Comparison of ENCODE assay signal across 14 cellular contexts in the genomic region with DNA sequence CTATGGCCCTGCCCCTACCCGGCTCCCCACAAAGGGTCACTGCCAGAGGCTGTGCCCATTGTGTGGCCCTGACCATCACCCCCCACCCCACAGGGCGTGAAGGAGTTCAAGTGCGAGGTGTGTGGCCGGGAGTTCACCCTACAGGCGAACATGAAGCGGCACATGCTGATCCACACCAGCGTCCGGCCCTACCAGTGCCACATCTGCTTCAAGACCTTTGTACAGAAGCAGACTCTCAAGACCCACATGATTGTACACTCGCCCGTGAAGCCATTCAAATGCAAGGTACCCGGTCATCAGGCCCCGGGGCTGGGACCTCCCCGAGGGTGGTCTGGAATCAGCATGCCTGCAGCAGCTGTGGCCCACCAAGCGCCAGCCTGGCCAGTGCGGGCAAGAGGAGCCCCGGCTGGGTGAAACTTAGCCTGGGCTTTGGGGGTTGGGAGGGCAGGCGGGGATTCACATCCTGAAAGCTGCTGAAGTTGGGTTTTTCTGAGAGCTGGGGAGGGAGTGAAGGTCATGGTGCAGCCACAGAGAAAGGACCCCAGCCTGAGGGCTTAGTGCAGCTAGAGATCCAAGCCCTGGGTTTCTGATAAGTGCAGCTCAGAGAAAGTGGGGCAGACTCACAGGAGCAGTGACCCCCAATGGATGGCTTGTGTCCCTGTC.
"Had no signal": no experiment of that assay in that cellular context is flagged by ENCODE, and none has a peak within 500 bp of the region (broad histone marks: within the 10 kb centered on the region; RNA-seq: fewer than 3 reads in every experiment).

No MANE protein-coding gene starts in this region.

- ATAC-seq: activated CD4-positive, alpha-beta T cell treated with anti-CD3 and anti-CD28 coated beads for 36 hours had no signal

- FAIRE-seq: bronchial epithelial cell, islet of Langerhans, urothelium cell line had no signal

- H3K27me3 Mint-ChIP-seq: activated CD4-positive, alpha-beta T cell treated with anti-CD3 and anti-CD28 coated beads for 36 hours had no signal

- H3K4me3 Mint-ChIP-seq: activated CD4-positive, alpha-beta T cell treated with anti-CD3 and anti-CD28 coated beads for 36 hours; nephron progenitor cell; T-helper 2 cell treated with Interferon-gamma antibody and Interleukin-4, amounts not matched to agents 5 μg/mL and 100 μg/mL, for 36 hours had no signal

- H3K9me3 Mint-ChIP-seq: nephron progenitor cell; T-helper 2 cell treated with Interferon-gamma antibody and Interleukin-4, amounts not matched to agents 5 μg/mL and 100 μg/mL, for 36 hours had no signal

- H3K36me3 ChIP-seq: thyroid gland had no signal

- H3K27me3 ChIP-seq: heart left ventricle, left lung, thyroid gland had no signal

- H3K27ac ChIP-seq: left lung had no signal

- H3K9me3 ChIP-seq: heart left ventricle, left lung, thyroid gland had no signal

- H3K4me3 ChIP-seq: heart left ventricle, left lung, thyroid gland had no signal

- H3K27ac Mint-ChIP-seq: activated CD4-positive, alpha-beta T cell treated with anti-CD3 and anti-CD28 coated beads for 36 hours; nephron progenitor cell; T-helper 2 cell treated with Interferon-gamma antibody and Interleukin-4, amounts not matched to agents 5 μg/mL and 100 μg/mL, for 36 hours had no signal

- DNase-seq: activated CD4-positive, alpha-beta T cell treated with anti-CD3 and anti-CD28 coated beads for 36 hours; activated effector memory CD4-positive, alpha-beta T cell treated with anti-CD3 and anti-CD28 coated beads, Interleukin-2, amount 50 U/mL, for 16 hours; aorta; foreskin melanocyte; heart left ventricle; nephron progenitor cell; stimulated activated CD4-positive, alpha-beta T cell treated with anti-CD3 and anti-CD28 coated beads, Interleukin-15, amount 100 ng/mL, for 24 hours; stimulated activated CD4-positive, alpha-beta T cell treated with anti-CD3 and anti-CD28 coated beads, Interleukin-4, amount 100 ng/mL, for 24 hours; thyroid gland had no signal
